1 cellular context compared by ENCODE assay signal in genomic region chr6:1391692-1392309, GRCh38.
TF ChIP-seq lines count a peak whose summit lies in the region.

No MANE protein-coding gene starts in this region.

TF ChIP-seq in A549, 52 proteins besides CTCF, POLR2A, EP300 and RAD21 (continued from another document):
- no peak for TF ChIP-seq BCL3 (IDR thresholded peaks at IDR 0.05)
TF ChIP-seq in A549: peak in this region for 0.
